15 cellular contexts compared by ENCODE assay signal in the genomic region with DNA sequence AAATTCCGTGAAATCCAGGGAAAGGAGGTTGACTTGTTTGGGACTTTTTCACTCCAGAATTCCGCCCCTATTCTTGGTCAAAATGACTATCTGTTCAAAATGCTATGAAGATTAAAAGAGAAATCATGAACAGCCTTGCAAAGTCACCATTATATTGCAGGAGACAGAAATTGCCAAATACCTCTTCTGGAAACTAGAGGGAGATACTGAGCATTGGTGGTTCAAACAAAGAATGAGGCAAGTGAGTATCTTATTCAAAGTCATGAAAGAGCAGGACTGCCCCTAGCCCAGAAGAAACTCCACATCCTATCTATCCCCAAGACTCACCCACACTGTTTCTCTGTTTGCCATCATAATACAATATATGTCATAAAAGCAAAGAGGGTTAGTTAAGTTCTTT.
DNase-seq lines count a peak whose midpoint lies in the region; ATAC-seq and TF ChIP-seq lines count a peak whose summit lies in the region.
"Had no signal": no experiment of that assay in that cellular context is flagged by ENCODE, and none has a peak within 500 bp of the region (broad histone marks: within the 10 kb centered on the region; RNA-seq: fewer than 3 reads in every experiment).

No MANE protein-coding gene starts in this region.

- POLR2A ChIA-PET in MCF 10A (lab: Yijun Ruan, JAX), result no interaction called here

- BruUV-seq in MCF 10A (replicated peaks; lab: Mats Ljungman, UMichigan) (no TSS peak), mammary epithelial cell (replicated peaks; lab: Mats Ljungman, UMichigan) (no TSS peak)

- peaks cover 8% of the 10 kb centered on the region for H3K9me3 ChIP-seq in mammary epithelial cell (replicated peaks; ENCODE audit: insufficient read depth, low read length)
- H3K9me3 ChIP-seq: uterus had no signal

- no peak overlapping the region for H3K4me3 Mint-ChIP-seq in MCF 10A (ENCODE audit: unreplicated experiment)
- H3K4me3 Mint-ChIP-seq: activated naive CD4-positive, alpha-beta T cell treated with anti-CD3 and anti-CD28 coated beads, Interleukin-2, amount 50 U/mL, for 24 hours; central memory CD8-positive, alpha-beta T cell; stimulated activated memory B cell treated with anti-CD40 and anti-IgM and Interleukin-4, amounts not matched to agents 10 μg/mL and 1 μg/mL and 100 μg/mL, for 72 hours had no signal

- H3K36me3 ChIP-seq in mammary epithelial cell (ENCODE audit: insufficient read depth, low read length), result no peaks in the 10 kb centered on the region
- H3K36me3 ChIP-seq: uterus had no signal

- H2AFZ ChIP-seq in mammary epithelial cell (ENCODE audit: low read depth, low read length), result no peak overlapping the region

- no peaks in the 10 kb centered on the region for H4K20me1 ChIP-seq in mammary epithelial cell (ENCODE audit: insufficient read depth, low read length)

- H3K27me3 ChIP-seq in mammary epithelial cell (ENCODE audit: insufficient read depth, low read length), result no peaks in the 10 kb centered on the region
- H3K27me3 ChIP-seq: uterus had no signal

- no peaks in the 10 kb centered on the region for H3K79me2 ChIP-seq in mammary epithelial cell (ENCODE audit: insufficient read depth, low read length)

- dilution Hi-C loops in mammary epithelial cell (cut with HindIII; ENCODE audit: low sequenced_read_pairs), result no loop called here

- H3K27ac Mint-ChIP-seq in MCF 10A (ENCODE audit: low read depth, unreplicated experiment), result no peak overlapping the region
- H3K27ac Mint-ChIP-seq: activated naive CD4-positive, alpha-beta T cell treated with anti-CD3 and anti-CD28 coated beads, Interleukin-2, amount 50 U/mL, for 24 hours; stimulated activated memory B cell treated with anti-CD40 and anti-IgM and Interleukin-4, amounts not matched to agents 10 μg/mL and 1 μg/mL and 100 μg/mL, for 72 hours had no signal

- TF ChIP-seq CTCF in MCF 10A (IDR thresholded peaks at IDR 0.05; ENCODE audit: unreplicated experiment) (no peak), mammary epithelial cell (conservative IDR thresholded peaks at IDR 0.05 in 1 of 2, IDR thresholded peaks at IDR 0.05 in 1 of 2; ENCODE audit: extremely low read depth in 1 of 2, insufficient read depth in 1 of 2, low read depth in 1 of 2, low read length in 2 of 2) (no peak), epithelial cell of proximal tubule (conservative IDR thresholded peaks at IDR 0.05; ENCODE audit: low read depth, low read length) (peak; percentile 71)

- WGBS in mammary epithelial cell (ENCODE audit: low coverage, missing lambda C conversion rate), result 34% methylated on average over 2 of the region's 2 CpGs

- H3K36me3 Mint-ChIP-seq in MCF 10A (ENCODE audit: insufficient read depth, unreplicated experiment), result no peaks in the 10 kb centered on the region
- H3K36me3 Mint-ChIP-seq: activated naive CD4-positive, alpha-beta T cell treated with anti-CD3 and anti-CD28 coated beads, Interleukin-2, amount 50 U/mL, for 24 hours; stimulated activated memory B cell treated with anti-CD40 and anti-IgM and Interleukin-4, amounts not matched to agents 10 μg/mL and 1 μg/mL and 100 μg/mL, for 72 hours had no signal

- DNase-seq in MCF 10A (ENCODE audit: unreplicated experiment) (peak; percentile 8), mammary epithelial cell (no peak), NAMALWA (ENCODE audit: low spot score) (peak; percentile 34), epithelial cell of proximal tubule (ENCODE audit: low read depth) (no peak), sciatic nerve (ENCODE audit: low spot score) (no peak), cerebellar cortex (ENCODE audit: low spot score) (no peak)
- no peak for DNase-seq in activated CD8-positive, alpha-beta memory T cell treated with anti-CD3 and anti-CD28 coated beads, Interleukin-2, amount 50 U/mL, for 4 hours
- DNase-seq in effector CD4-positive, alpha-beta T cell, result no peak
- DNase-seq: GDM1, NCI-H1436 treated with DMSO at 0.1 percent for 48 hours, uterus had no signal

- in situ Hi-C loops in mammary epithelial cell (cut with MboI; ENCODE audit: low sequenced_read_pairs in 2 of 2), result no loop called here

- ATAC-seq in sciatic nerve, result no peak
- ATAC-seq: esophagus mucosa; stimulated activated memory B cell treated with anti-CD40 and anti-IgM and Interleukin-4, amounts not matched to agents 10 μg/mL and 1 μg/mL and 100 μg/mL, for 72 hours had no signal

- no peaks in the 10 kb centered on the region for H3K4me1 Mint-ChIP-seq in MCF 10A (ENCODE audit: insufficient read depth, unreplicated experiment)
- H3K4me1 Mint-ChIP-seq: activated naive CD4-positive, alpha-beta T cell treated with anti-CD3 and anti-CD28 coated beads, Interleukin-2, amount 50 U/mL, for 24 hours; central memory CD8-positive, alpha-beta T cell; stimulated activated memory B cell treated with anti-CD40 and anti-IgM and Interleukin-4, amounts not matched to agents 10 μg/mL and 1 μg/mL and 100 μg/mL, for 72 hours had no signal

- no peak overlapping the region for H3K9ac ChIP-seq in mammary epithelial cell (ENCODE audit: insufficient read depth, low read length)

- H3K4me3 ChIP-seq in mammary epithelial cell (replicated peaks in 1 of 3; ENCODE audit: insufficient read depth in 1 of 3, low read depth in 2 of 3, low read length in 3 of 3) (no peak overlapping the region), epithelial cell of proximal tubule (ENCODE audit: low read depth, low read length) (no peak overlapping the region)
- H3K4me3 ChIP-seq: uterus had no signal

- H3K27me3 Mint-ChIP-seq in MCF 10A (ENCODE audit: insufficient read depth, unreplicated experiment), result peaks cover 68% of the 10 kb centered on the region
- H3K27me3 Mint-ChIP-seq: activated naive CD4-positive, alpha-beta T cell treated with anti-CD3 and anti-CD28 coated beads, Interleukin-2, amount 50 U/mL, for 24 hours; central memory CD8-positive, alpha-beta T cell; stimulated activated memory B cell treated with anti-CD40 and anti-IgM and Interleukin-4, amounts not matched to agents 10 μg/mL and 1 μg/mL and 100 μg/mL, for 72 hours had no signal

- intact Hi-C loops in MCF 10A (cut with micrococcal nuclease) (no loop called here), mammary epithelial cell (cut with micrococcal nuclease) (no loop called here), sciatic nerve (cut with DNase I) (no loop called here)

- no peak overlapping the region for H3K27ac ChIP-seq in mammary epithelial cell (ENCODE audit: insufficient read depth, low read depth, low read length)
- H3K27ac ChIP-seq: uterus had no signal

- H3K4me1 ChIP-seq in mammary epithelial cell (ENCODE audit: insufficient read depth, low read length), result no peaks in the 10 kb centered on the region
- H3K4me1 ChIP-seq: uterus had no signal

- CTCF ChIA-PET in MCF 10A (lab: Yijun Ruan, JAX), result no interaction called here
- CTCF ChIA-PET in mammary epithelial cell (lab: Charles Lee; ENCODE audit: low non-redundant PET), result no interaction called here

- H3K4me2 ChIP-seq in mammary epithelial cell (ENCODE audit: insufficient read depth, low read depth, low read length), result no peak overlapping the region

- H3K9me3 Mint-ChIP-seq in MCF 10A (ENCODE audit: unreplicated experiment), result no peaks in the 10 kb centered on the region
- H3K9me3 Mint-ChIP-seq: stimulated activated memory B cell treated with anti-CD40 and anti-IgM and Interleukin-4, amounts not matched to agents 10 μg/mL and 1 μg/mL and 100 μg/mL, for 72 hours had no signal

Comparison
In these comparisons a context has a peak if more than half of its experiments do, and no peak if none do; other contexts are left out.
1. DNase-seq: peak in MCF 10A (single experiment) and NAMALWA (single experiment); none in mammary epithelial cell (single experiment), epithelial cell of proximal tubule (single experiment), sciatic nerve (single experiment), cerebellar cortex (single experiment), activated CD8-positive, alpha-beta memory T cell treated with anti-CD3 and anti-CD28 coated beads, Interleukin-2, amount 50 U/mL, for 4 hours (single experiment) and effector CD4-positive, alpha-beta T cell (single experiment).